Comparison of ENCODE assay signal across 13 cellular contexts in genomic region chr16:87580855-87581261, GRCh38. TPM values are rescaled to one million over a fixed set of nuclear protein-coding genes. Genes with fewer than 3 reads are reported as not detected.
DNase-seq lines count a peak whose midpoint lies in the region; ATAC-seq and TF ChIP-seq lines count a peak whose summit lies in the region.
"Had no signal": no experiment of that assay in that cellular context is flagged by ENCODE, and none has a peak within 500 bp of the region (broad histone marks: within the 10 kb centered on the region; RNA-seq: fewer than 3 reads in every experiment).

No MANE protein-coding gene starts in this region.

- no peaks in the 10 kb centered on the region for H3K9me3 ChIP-seq in fibroblast of lung (ENCODE audit: control insufficient read depth, insufficient read depth, low read depth, low read length)
- H3K9me3 ChIP-seq in uterus: no peaks in the 10 kb centered on the region
- no peaks in the 10 kb centered on the region for H3K9me3 ChIP-seq in testis
- H3K9me3 ChIP-seq: Caco-2, colonic mucosa, gastrocnemius medialis had no signal

- no peaks in the 10 kb centered on the region for H4K20me1 ChIP-seq in fibroblast of lung (ENCODE audit: control insufficient read depth, extremely low read depth, insufficient read depth, low read length)

- no peak overlapping the region for H2AFZ ChIP-seq in fibroblast of lung (ENCODE audit: low read length)
- H2AFZ ChIP-seq: neural progenitor cell had no signal

- 94 to 95% methylated on average over 4 of the region's 4 CpGs for WGBS in testis, 2 donors

- H3K36me3 ChIP-seq in fibroblast of lung (ENCODE audit: control insufficient read depth, insufficient read depth, low read length): no peaks in the 10 kb centered on the region
- no peaks in the 10 kb centered on the region for H3K36me3 ChIP-seq in uterus
- no peaks in the 10 kb centered on the region for H3K36me3 ChIP-seq in testis (ENCODE audit: low read depth, missing control alignments)
- H3K36me3 ChIP-seq: colonic mucosa, gastrocnemius medialis, neural progenitor cell had no signal

- intact Hi-C loops in uterus (cut with DNase I; ENCODE audit: low total_unique reads) (no loop called here), testis (cut with DNase I; ENCODE audit: low total_unique reads) (no loop called here)

- no peaks in the 10 kb centered on the region for H3K79me2 ChIP-seq in fibroblast of lung (ENCODE audit: control insufficient read depth, insufficient read depth, low read length)

- DNase-seq in stimulated activated CD4-positive, alpha-beta T cell treated with anti-CD3 and anti-CD28 coated beads, Interleukin-2, amount 100 ng/mL, for 4 hours (ENCODE audit: low read depth): peak; percentile 9
- no peak for DNase-seq in stimulated activated CD4-positive, alpha-beta T cell treated with anti-CD3 and anti-CD28 coated beads, Interleukin-2, amount 100 ng/mL, for 24 hours
- DNase-seq in NAMALWA (ENCODE audit: low spot score) (peak; percentile 15), fibroblast of lung (ENCODE audit: low read depth in 2 of 2) (peak; percentile 39 to 93), uterus (no peak), cerebellar nuclear complex (lab: John Stamatoyannopoulos, UW) (no peak), testis (no peak)
- DNase-seq: activated effector memory CD4-positive, alpha-beta T cell treated with Interleukin-2 at 50 U/mL for 16 hours; Caco-2; colonic mucosa; gastrocnemius medialis had no signal

- no peak overlapping the region for H3K4me3 ChIP-seq in fibroblast of lung (replicated peaks in 1 of 4; ENCODE audit: control extremely low read depth in 1 of 4, insufficient read depth in 1 of 4, low read depth in 3 of 4, low read length in 4 of 4)
- H3K4me3 ChIP-seq in uterus: no peak overlapping the region
- H3K4me3 ChIP-seq in testis: no peak overlapping the region
- H3K4me3 ChIP-seq: colonic mucosa, gastrocnemius medialis, neural progenitor cell had no signal

- H3K27me3 ChIP-seq in fibroblast of lung (ENCODE audit: control insufficient read depth, insufficient read depth, low read length) (no peaks in the 10 kb centered on the region), uterus (no peaks in the 10 kb centered on the region), testis (no peaks in the 10 kb centered on the region)
- H3K27me3 ChIP-seq: colonic mucosa, neural progenitor cell had no signal

- TF ChIP-seq CTCF in fibroblast of lung (conservative IDR thresholded peaks at IDR 0.05 in 1 of 2, IDR thresholded peaks at IDR 0.05 in 1 of 2; ENCODE audit: low read depth in 1 of 2, low read length in 2 of 2): no peak
- no peak for TF ChIP-seq CTCF in uterus (IDR thresholded peaks at IDR 0.05)
- no peak for TF ChIP-seq CTCF in testis (IDR thresholded peaks at IDR 0.05)

- no peak overlapping the region for H3K27ac ChIP-seq in fibroblast of lung (ENCODE audit: insufficient read depth, low read length)
- peak overlapping the region; percentile 94 for H3K27ac ChIP-seq in uterus
- H3K27ac ChIP-seq in testis: peak overlapping the region in 1 of 2 donors; percentile 95
- H3K27ac ChIP-seq: neural progenitor cell had no signal

- H3K9ac ChIP-seq in fibroblast of lung (ENCODE audit: insufficient read depth, low read length): no peak overlapping the region
- H3K9ac ChIP-seq: neural progenitor cell had no signal

- no peak for ATAC-seq in HG02884 (IDR thresholded peaks at IDR 0.05; ENCODE audit: unreplicated experiment)
- ATAC-seq: gastrocnemius medialis had no signal

- H3K4me2 ChIP-seq in fibroblast of lung (ENCODE audit: extremely low read depth, insufficient read depth, low read length): no peak overlapping the region
- H3K4me2 ChIP-seq: neural progenitor cell had no signal

- peaks cover 25% of the 10 kb centered on the region for H3K4me1 ChIP-seq in fibroblast of lung (ENCODE audit: control insufficient read depth, extremely low read depth, insufficient read depth, low read length)
- H3K4me1 ChIP-seq in uterus: peaks cover 13 to 16% of the 10 kb centered on the region in 2 donors
- H3K4me1 ChIP-seq in testis: peaks cover 22% of the 10 kb centered on the region
- H3K4me1 ChIP-seq: colonic mucosa, neural progenitor cell had no signal

- TF ChIP-seq POLR2A in uterus (IDR thresholded peaks at IDR 0.05) (no peak), testis (IDR thresholded peaks at IDR 0.05) (no peak)

RNA-seq across cellular contexts. Expression of gene JPH3, which starts 21.4 kb away (rescaled TPM):
- total RNA-seq in fibroblast of lung: not detected in 2 replicates
- polyA plus RNA-seq in fibroblast of lung: 0.01 TPM in 1 of 2 replicates, not detected in the other
- polyA plus RNA-seq in fibroblast of lung (2012): not detected in 2 replicates
- polyA minus RNA-seq in fibroblast of lung (ENCODE audit: low replicate concordance): 0.12 TPM in 1 of 2 replicates, not detected in the other
- total RNA-seq in uterus: 1 to 10 TPM in 1 of 4 donors, under 1 TPM in 1, not detected in 2; 0.27 to 1.1 TPM
- total RNA-seq in testis: 1 to 10 TPM; 8.3 to 8.7 TPM
- 3.2 TPM for polyA plus RNA-seq in testis (ENCODE audit: insufficient read depth, low read depth, low replicate concordance)
- total RNA-seq: gastrocnemius medialis had no signal

Comparison
In these comparisons a context has a peak if more than half of its experiments do, and no peak if none do; other contexts are left out.
1. DNase-seq: peak in stimulated activated CD4-positive, alpha-beta T cell treated with anti-CD3 and anti-CD28 coated beads, Interleukin-2, amount 100 ng/mL, for 4 hours (single experiment), NAMALWA (single experiment) and fibroblast of lung (2 of 2); none in stimulated activated CD4-positive, alpha-beta T cell treated with anti-CD3 and anti-CD28 coated beads, Interleukin-2, amount 100 ng/mL, for 24 hours (0 of 2), uterus (0 of 2), cerebellar nuclear complex (0 of 2) and testis (single experiment).